In genomic region chr20:44646023-44646640, GRCh38 we compare ENCODE assay signal across 8 cellular contexts. TPM values are rescaled to one million over a fixed set of nuclear protein-coding genes. Genes with fewer than 3 reads are reported as not detected.
DNase-seq lines count a peak whose midpoint lies in the region; ATAC-seq, FAIRE-seq and TF ChIP-seq lines count a peak whose summit lies in the region.

No MANE protein-coding gene starts in this region.

- H4K20me1 ChIP-seq in endothelial cell of umbilical vein (replicated peaks; ENCODE audit: control insufficient read depth, extremely low read depth, insufficient read depth, low read length), result no peaks in the 10 kb centered on the region

- peak; percentile 65 for FAIRE-seq in endothelial cell of umbilical vein (lab: Jason Lieb, UNC)

- no peak for DNase-seq in RWPE1 (ENCODE audit: low spot score)
- peak; percentile 65 for DNase-seq in endothelial cell of umbilical vein (ENCODE audit: low read depth, low spot score)
- DNase-seq in 8988T, result no peak
- DNase-seq in hypothalamus (lab: John Stamatoyannopoulos, UW), result no peak
- DNase-seq in globus pallidus (ENCODE audit: low spot score), result no peak
- DNase-seq in dorsolateral prefrontal cortex, result no peak

- TF ChIP-seq CTCF in RWPE1 (conservative IDR thresholded peaks at IDR 0.05; ENCODE audit: low read depth) (no peak), endothelial cell of umbilical vein (IDR thresholded peaks at IDR 0.05; ENCODE audit: extremely low read depth in 1 of 2, insufficient read depth in 1 of 2, low read depth in 1 of 2, low read length in 2 of 2) (no peak), dorsolateral prefrontal cortex (IDR thresholded peaks at IDR 0.05 in 54 of 56, conservative IDR thresholded peaks at IDR 0.05 in 2 of 56; ENCODE audit: low read depth in 1 of 56, partially characterized antibody in 56 of 56) (no peak)

- dilution Hi-C loops in endothelial cell of umbilical vein (cut with MboI; ENCODE audit: extremely low pct_ligation_motif_present, low sequenced_read_pairs), result no loop called here

- H3K79me2 ChIP-seq in endothelial cell of umbilical vein (ENCODE audit: control insufficient read depth, insufficient read depth, low read length), result no peaks in the 10 kb centered on the region

- no peak overlapping the region for H2AFZ ChIP-seq in endothelial cell of umbilical vein (ENCODE audit: low read depth, low read length)

- CTCF ChIA-PET in RWPE1 (lab: Yijun Ruan, JAX) (interaction anchor here (0.6 kb wide), 1 partner anchor 222 kb away, joined by 3 read pairs; no protein-coding TSS in a partner anchor), endothelial cell of umbilical vein (lab: Charles Lee) (interaction anchor here (0.8 to 6.5 kb wide), 3 partner anchors 35 to 86 kb away, joined by 3 to 39 read pairs (median 10); no protein-coding TSS in a partner anchor)

- H3K36me3 ChIP-seq in endothelial cell of umbilical vein (ENCODE audit: control insufficient read depth in 2 of 2, extremely low read depth in 1 of 2, insufficient read depth in 2 of 2, low read length in 2 of 2), result no peaks in the 10 kb centered on the region

- no TSS peak for BruUV-seq in endothelial cell of umbilical vein (replicated peaks; lab: Mats Ljungman, UMichigan)

- no peaks in the 10 kb centered on the region for H3K9me3 ChIP-seq in endothelial cell of umbilical vein (replicated peaks; ENCODE audit: control insufficient read depth, insufficient read depth, low read length)

- intact Hi-C loops in endothelial cell of umbilical vein (cut with micrococcal nuclease) (no loop called here), dorsolateral prefrontal cortex (cut with DNase I) (no loop called here)

- H3K4me1 ChIP-seq in endothelial cell of umbilical vein (ENCODE audit: control insufficient read depth, extremely low read depth, insufficient read depth, low read length), result peaks cover 53% of the 10 kb centered on the region

- H3K27ac ChIP-seq in RWPE1, result peak overlapping the region; percentile 93
- peak overlapping the region; percentile 37 for H3K27ac ChIP-seq in endothelial cell of umbilical vein (ENCODE audit: insufficient read depth, low read depth, low read length)
- peak overlapping the region in 24 of 59 donors; percentile 11 to 66 (median 41) for H3K27ac ChIP-seq in dorsolateral prefrontal cortex

- peak; percentile 33 for ATAC-seq in GM18502 (IDR thresholded peaks at IDR 0.05; ENCODE audit: poor library complexity, unreplicated experiment)
- ATAC-seq in HG02610 (IDR thresholded peaks at IDR 0.05; ENCODE audit: unreplicated experiment), result peak; percentile 31

- POLR2A ChIA-PET in RWPE1 (lab: Yijun Ruan, JAX; ENCODE audit: low non-redundant PET), result no interaction called here
- POLR2A ChIA-PET in endothelial cell of umbilical vein (lab: Charles Lee), result no interaction called here

- H3K9ac ChIP-seq in endothelial cell of umbilical vein (replicated peaks; ENCODE audit: extremely low read depth, insufficient read depth, low read length), result peak overlapping the region; percentile 11

- H3K27me3 ChIP-seq in endothelial cell of umbilical vein (ENCODE audit: control insufficient read depth in 2 of 2, insufficient read depth in 2 of 2, low read length in 2 of 2) (no peaks in the 10 kb centered on the region), dorsolateral prefrontal cortex (peaks cover 0 to 8% (median 0%) of the 10 kb centered on the region in 45 donors)

- no peak for TF ChIP-seq POLR2A in endothelial cell of umbilical vein (IDR thresholded peaks at IDR 0.05; ENCODE audit: low read depth, low read length)

- H3K4me2 ChIP-seq in endothelial cell of umbilical vein (ENCODE audit: insufficient read depth, low read length), result no peak overlapping the region

- H3K4me3 ChIP-seq in endothelial cell of umbilical vein (replicated peaks in 1 of 3; ENCODE audit: insufficient read depth in 1 of 3, low read depth in 1 of 3, low read length in 3 of 3) (no peak overlapping the region), dorsolateral prefrontal cortex (no peak overlapping the region)

- H3K9me1 ChIP-seq in endothelial cell of umbilical vein (replicated peaks; ENCODE audit: control insufficient read depth, extremely low read depth, insufficient read depth, low read length), result no peaks in the 10 kb centered on the region

TF ChIP-seq in endothelial cell of umbilical vein, 7 proteins besides CTCF, POLR2A, EP300 and RAD21:
- no peak for TF ChIP-seq JUN (IDR thresholded peaks at IDR 0.05; ENCODE audit: borderline replicate concordance, insufficient read depth, insufficient read length, low read depth)
- TF ChIP-seq FOS (IDR thresholded peaks at IDR 0.05; ENCODE audit: borderline replicate concordance, insufficient read depth, low read length), result no peak
- TF ChIP-seq MAX (IDR thresholded peaks at IDR 0.05; ENCODE audit: insufficient read depth, insufficient read length), result no peak
- TF ChIP-seq EZH2 (IDR thresholded peaks at IDR 0.05; ENCODE audit: borderline replicate concordance, low read depth, low read length, severe bottlenecking), result no peak
- no peak for TF ChIP-seq GATA2 (IDR thresholded peaks at IDR 0.05; ENCODE audit: insufficient read depth, insufficient read length, low read depth, low read length)
- no peak for TF ChIP-seq POLR2AphosphoS5 (IDR thresholded peaks at IDR 0.05; ENCODE audit: insufficient read depth, low read depth, low read length)
- TF ChIP-seq MYC (IDR thresholded peaks at IDR 0.05; ENCODE audit: low read depth, low read length), result no peak

RNA-seq across cellular contexts. Expression of gene ADA, which starts 5.4 kb away (rescaled TPM):
- 26.3 and 33.2 TPM in 2 replicates for total RNA-seq in endothelial cell of umbilical vein
- polyA plus RNA-seq in endothelial cell of umbilical vein, result 29.8 and 33.1 TPM in 2 replicates
- 25.8 and 29.4 TPM in 2 replicates for polyA plus RNA-seq in endothelial cell of umbilical vein (2011; cell fraction: cytosol; rRNA removed)
- polyA plus RNA-seq in endothelial cell of umbilical vein (2011; cell fraction: nucleus; rRNA removed), result 49.2 and 50.3 TPM in 2 replicates
- polyA plus RNA-seq in endothelial cell of umbilical vein (2012), result 23.0 and 30.6 TPM in 2 replicates
- 23.0 and 24.0 TPM in 2 replicates for polyA minus RNA-seq in endothelial cell of umbilical vein
- polyA minus RNA-seq in endothelial cell of umbilical vein (2011; cell fraction: cytosol; rRNA and poly(A)+ RNA removed), result 9.2 TPM
- polyA minus RNA-seq in endothelial cell of umbilical vein (2011; cell fraction: nucleus; rRNA and poly(A)+ RNA removed), result 9.7 and 13.6 TPM in 2 replicates
- 10 to 100 TPM in 23 of 120 experiments, 1 to 10 TPM in 97; 1.9 to 18.9 (median 6.6) TPM for total RNA-seq in dorsolateral prefrontal cortex
